1 cellular context compared by ENCODE assay signal in the genomic region with DNA sequence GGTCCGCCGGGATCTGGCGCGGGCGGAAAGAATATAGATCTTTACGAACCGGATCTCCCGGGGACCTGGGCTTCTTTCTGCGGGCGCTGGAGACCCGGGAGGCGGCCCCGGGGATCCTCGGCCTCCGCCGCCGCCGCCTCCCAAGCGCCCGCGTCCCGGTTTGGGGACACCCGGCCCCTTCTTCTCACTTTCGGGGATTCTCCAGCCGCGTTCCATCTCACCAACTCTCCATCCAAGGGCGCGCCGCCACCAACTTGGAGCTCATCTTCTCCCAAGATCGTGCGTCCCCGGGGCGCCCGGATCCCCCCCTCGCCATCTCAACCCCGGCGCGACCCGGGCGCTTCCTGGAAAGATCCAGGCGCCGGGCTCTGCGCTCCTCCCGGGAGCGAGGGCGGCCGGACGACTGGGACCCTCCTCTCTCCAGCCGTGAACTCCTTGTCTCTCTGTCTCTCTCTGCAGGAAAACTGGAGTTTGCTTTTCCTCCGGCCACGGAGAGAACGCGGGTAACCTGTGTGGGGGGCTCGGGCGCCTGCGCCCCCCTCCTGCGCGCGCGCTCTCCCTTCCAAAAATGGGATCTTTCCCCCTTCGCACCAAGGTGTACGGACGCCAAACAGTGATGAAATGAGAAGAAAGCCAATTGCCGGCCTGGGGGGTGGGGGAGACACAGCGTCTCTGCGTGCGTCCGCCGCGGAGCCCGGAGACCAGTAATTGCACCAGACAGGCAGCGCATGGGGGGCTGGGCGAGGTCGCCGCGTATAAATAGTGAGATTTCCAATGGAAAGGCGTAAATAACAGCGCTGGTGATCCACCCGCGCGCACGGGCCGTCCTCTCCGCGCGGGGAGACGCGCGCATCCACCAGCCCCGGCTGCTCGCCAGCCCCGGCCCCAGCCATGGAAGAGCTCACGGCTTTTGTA.
TF ChIP-seq lines count a peak whose summit lies in the region.

Gene SHOX, plus strand, starts transcription at position 785 of the 915 bp plus-strand sequence. Its CDS starts 107 bp downstream, at position 892.

TF ChIP-seq in H1, 55 proteins besides CTCF, POLR2A, EP300 and RAD21:
- TF ChIP-seq CTBP2 (IDR thresholded peaks at IDR 0.05; ENCODE audit: borderline replicate concordance, insufficient read depth, insufficient read length, low read length) (peak; percentile 70), SUZ12 (IDR thresholded peaks at IDR 0.05; ENCODE audit: low read length) (peak; percentile 92), EZH2 (IDR thresholded peaks at IDR 0.05; ENCODE audit: low read depth, low read length, severe bottlenecking) (peak; percentile 97), SRF (IDR thresholded peaks at IDR 0.05; ENCODE audit: low read depth, low read length) (no peak), RNF2 (IDR thresholded peaks at IDR 0.05; ENCODE audit: borderline replicate concordance, low read depth, low read length, missing control alignments, poor library complexity, severe bottlenecking) (peak; percentile 89), POU5F1 (IDR thresholded peaks at IDR 0.05; ENCODE audit: low read depth, low read length) (no peak), KDM4A (IDR thresholded peaks at IDR 0.05; ENCODE audit: low read depth, low read length, severe bottlenecking) (peak; percentile 23), HDAC2 (IDR thresholded peaks at IDR 0.05; ENCODE audit: borderline replicate concordance in 1 of 2, low read depth in 2 of 2, low read length in 2 of 2) (0 out of 4 replicates have a peak, but pooled peaks of 1 of the 2 experiments have one; percentile 52)
- TF ChIP-seq, protein P1, sequence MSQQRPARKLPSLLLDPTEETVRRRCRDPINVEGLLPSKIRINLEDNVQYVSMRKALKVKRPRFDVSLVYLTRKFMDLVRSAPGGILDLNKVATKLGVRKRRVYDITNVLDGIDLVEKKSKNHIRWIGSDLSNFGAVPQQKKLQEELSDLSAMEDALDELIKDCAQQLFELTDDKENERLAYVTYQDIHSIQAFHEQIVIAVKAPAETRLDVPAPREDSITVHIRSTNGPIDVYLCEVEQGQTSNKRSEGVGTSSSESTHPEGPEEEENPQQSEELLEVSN (IDR thresholded peaks at IDR 0.05): 0 out of 2 replicates have a peak, but pooled peaks have one; percentile 4
